ENCODE assay signal across 16 cellular contexts in the genomic region with DNA sequence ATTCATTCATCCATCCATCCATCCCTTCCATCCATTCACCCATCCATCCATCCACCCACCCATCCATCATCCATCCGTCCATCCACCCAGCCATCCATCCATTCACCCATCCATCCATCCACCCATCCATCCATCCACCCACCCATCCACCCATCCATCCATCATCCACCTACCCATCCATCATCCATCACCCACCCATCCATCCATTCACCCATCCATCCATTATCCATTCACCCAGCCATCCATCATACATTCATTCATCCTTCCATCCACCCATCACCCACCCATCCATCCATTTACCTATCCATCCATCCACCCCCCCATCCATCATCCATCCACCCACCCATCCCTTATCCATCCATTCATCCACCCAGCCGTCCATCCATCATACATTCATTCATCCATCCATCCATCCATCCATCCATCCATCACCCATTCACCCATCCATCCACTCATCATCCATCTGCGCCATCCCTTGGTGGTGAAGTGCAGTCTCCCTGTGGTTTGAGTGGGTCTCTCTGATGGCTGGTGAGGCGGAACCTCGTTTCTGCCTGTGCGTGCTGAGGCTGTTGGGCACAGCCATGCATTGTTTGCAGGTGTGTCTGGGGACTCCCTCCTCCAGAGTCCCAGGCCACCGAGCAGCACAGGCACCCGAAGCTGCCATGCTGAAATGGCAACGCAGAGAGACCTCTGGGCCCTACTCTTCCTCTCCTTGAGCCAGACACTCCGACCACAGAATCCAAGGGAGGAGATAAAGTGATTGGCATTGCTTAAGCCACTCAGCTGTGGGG. TPM values are rescaled to one million over a fixed set of nuclear protein-coding genes. Genes with fewer than 3 reads are reported as not detected.
DNase-seq lines count a peak whose midpoint lies in the region; ATAC-seq, FAIRE-seq and TF ChIP-seq lines count a peak whose summit lies in the region.
"Had no signal": no experiment of that assay in that cellular context is flagged by ENCODE, and none has a peak within 500 bp of the region (broad histone marks: within the 10 kb centered on the region; RNA-seq: fewer than 3 reads in every experiment).

No MANE protein-coding gene starts in this region.

- FAIRE-seq in urothelium cell line (lab: Jason Lieb, UNC) = peak; percentile 62
- FAIRE-seq: GM12891, GM19239, H54, HepG2 had no signal

- H3K9me3 Mint-ChIP-seq in chondrocyte (ENCODE audit: low read depth) = no peaks in the 10 kb centered on the region
- H3K9me3 Mint-ChIP-seq: CD4-positive, alpha-beta memory T cell had no signal

- peak overlapping the region in 9 of 11 experiments; percentile 53 to 90 (median 72); a peak in 17 of 22 replicates for H3K27ac ChIP-seq in BLaER1 treated with 17β-estradiol and CSF1 and Interleukin-3, amounts not matched to agents 10 nM and 100 nM
- H3K27ac ChIP-seq: C4-2B, GM23248 had no signal

- TF ChIP-seq CTCF in Loucy (conservative IDR thresholded peaks at IDR 0.05; ENCODE audit: low read length) = no peak
- no peak for TF ChIP-seq CTCF in chondrocyte (IDR thresholded peaks at IDR 0.05)

- no peaks in the 10 kb centered on the region for H3K9me2 ChIP-seq in Loucy (replicated peaks; ENCODE audit: low read depth, low read length)

- H3K9ac ChIP-seq in BLaER1 treated with 17β-estradiol and CSF1 and Interleukin-3, amounts not matched to agents 10 nM and 100 nM = peak overlapping the region in 6 of 11 experiments; percentile 38 to 78 (median 64); a peak in 9 of 22 replicates
- H3K9ac ChIP-seq in Loucy (ENCODE audit: low read depth, low read length, poor library complexity, severe bottlenecking) = peak overlapping the region; percentile 44
- H3K9ac ChIP-seq: GM23248 had no signal

- H3K4me3 Mint-ChIP-seq in chondrocyte (ENCODE audit: unreplicated experiment) = no peak overlapping the region
- H3K4me3 Mint-ChIP-seq: CD4-positive, alpha-beta memory T cell had no signal

- H3K4me3 ChIP-seq in BLaER1 treated with 17β-estradiol and CSF1 and Interleukin-3, amounts not matched to agents 10 nM and 100 nM = peak overlapping the region in 3 of 10 experiments; percentile 6 to 51 (median 24); a peak in 3 of 20 replicates
- H3K4me3 ChIP-seq in Loucy (ENCODE audit: low read length, poor library complexity, severe bottlenecking) (peak overlapping the region; percentile 55), HAP-1 (no peak overlapping the region)
- H3K4me3 ChIP-seq: GM23248 had no signal

- peaks cover 3% of the 10 kb centered on the region; the same call in 1 of the 2 replicates for H3F3A ChIP-seq in Loucy (ENCODE audit: low read depth)

- no peaks in the 10 kb centered on the region for H3K79me2 ChIP-seq in Loucy (ENCODE audit: insufficient read depth, low read length)

- H3K4me1 Mint-ChIP-seq in chondrocyte (ENCODE audit: low read depth) = peaks cover 13% of the 10 kb centered on the region

- DNase-seq in chondrocyte (ENCODE audit: low spot score) = peak; percentile 55
- DNase-seq in urothelium cell line (ENCODE audit: low spot score) = no peak
- no peak for DNase-seq in HAP-1 (ENCODE audit: low spot score in 2 of 2)
- no peak for DNase-seq in SKM-1 treated with dmso at 0.1 percent for 144 hours (lab: John Stamatoyannopoulos, UW; ENCODE audit: unreplicated experiment)
- DNase-seq: ACHN, DMS79, GM23248 had no signal

- in situ Hi-C loops in HAP-1 (cut with MboI; ENCODE audit: low sequenced_read_pairs) = loop anchor here (25.0 kb wide), 1 partner anchor 395 kb away; no protein-coding TSS in a partner anchor

- peak overlapping the region; percentile 74 for H2AFZ ChIP-seq in Loucy (ENCODE audit: low read length)
- H2AFZ ChIP-seq: GM23248 had no signal

- no peaks in the 10 kb centered on the region for H3K36me3 ChIP-seq in BLaER1 treated with 17β-estradiol and CSF1 and Interleukin-3, amounts not matched to agents 10 nM and 100 nM
- H3K36me3 ChIP-seq in Loucy (ENCODE audit: insufficient read depth, low read length) = no peaks in the 10 kb centered on the region
- H3K36me3 ChIP-seq in HAP-1 (replicated peaks) = no peaks in the 10 kb centered on the region

- no peaks in the 10 kb centered on the region for H3K9me3 ChIP-seq in BLaER1 treated with 17β-estradiol and CSF1 and Interleukin-3, amounts not matched to agents 10 nM and 100 nM (replicated peaks in 1 of 11)
- no peaks in the 10 kb centered on the region for H3K9me3 ChIP-seq in Loucy (ENCODE audit: insufficient read depth, low read depth, low read length)
- no peaks in the 10 kb centered on the region for H3K9me3 ChIP-seq in HAP-1

- peak overlapping the region; percentile 80 to 91 (median 84) for H3K4me2 ChIP-seq in BLaER1 treated with 17β-estradiol and CSF1 and Interleukin-3, amounts not matched to agents 10 nM and 100 nM
- H3K4me2 ChIP-seq in Loucy (ENCODE audit: low read depth, low read length, poor library complexity, severe bottlenecking) = peak overlapping the region; percentile 56

- ATAC-seq in GM18870 (IDR thresholded peaks at IDR 0.05; ENCODE audit: unreplicated experiment) = no peak
- ATAC-seq: HepG2 had no signal

- H3K27me3 Mint-ChIP-seq in chondrocyte (ENCODE audit: low read depth) = peaks cover 30% of the 10 kb centered on the region
- H3K27me3 Mint-ChIP-seq: CD4-positive, alpha-beta memory T cell had no signal

- peaks cover 40 to 73% (median 70%) of the 10 kb centered on the region in 10 experiments for H3K4me1 ChIP-seq in BLaER1 treated with 17β-estradiol and CSF1 and Interleukin-3, amounts not matched to agents 10 nM and 100 nM
- peaks cover 35% of the 10 kb centered on the region for H3K4me1 ChIP-seq in Loucy (ENCODE audit: insufficient read depth, low read length, poor library complexity, severe bottlenecking)
- H3K4me1 ChIP-seq in HAP-1 = no peaks in the 10 kb centered on the region

- no peak overlapping the region for H3K27ac Mint-ChIP-seq in chondrocyte (ENCODE audit: unreplicated experiment)

- peaks cover 0 to 16% (median 0%) of the 10 kb centered on the region in 11 experiments; a peak in 3 of 22 replicates for H4K20me1 ChIP-seq in BLaER1 treated with 17β-estradiol and CSF1 and Interleukin-3, amounts not matched to agents 10 nM and 100 nM
- H4K20me1 ChIP-seq in Loucy (ENCODE audit: insufficient read depth, low read length, poor library complexity, severe bottlenecking) = no peaks in the 10 kb centered on the region

- H3K27me3 ChIP-seq in BLaER1 treated with 17β-estradiol and CSF1 and Interleukin-3, amounts not matched to agents 10 nM and 100 nM = peaks cover 13 to 50% (median 34%) of the 10 kb centered on the region in 11 experiments; a peak in 20 of 22 replicates
- H3K27me3 ChIP-seq in Loucy (ENCODE audit: insufficient read depth, low read length, poor library complexity, severe bottlenecking) (no peaks in the 10 kb centered on the region), HAP-1 (ENCODE audit: low read depth) (peaks cover 12% of the 10 kb centered on the region)

- no peaks in the 10 kb centered on the region for H3K36me3 Mint-ChIP-seq in chondrocyte (ENCODE audit: low read depth)
- H3K36me3 Mint-ChIP-seq: CD4-positive, alpha-beta memory T cell had no signal

RNA-seq across cellular contexts. Expression of gene NOC4L, which starts 22.7 kb away (rescaled TPM):
- total RNA-seq in chondrocyte = 14.4 to 16.0 TPM (median 14.7 TPM) in 3 replicates

RNA-seq across cellular contexts. Expression of gene DDX51, which starts 22.9 kb away (rescaled TPM):
- 7.9 to 10.1 TPM (median 9.6 TPM) in 3 replicates for total RNA-seq in chondrocyte
